Comparison of ENCODE assay signal across 1 cellular context in the genomic region with DNA sequence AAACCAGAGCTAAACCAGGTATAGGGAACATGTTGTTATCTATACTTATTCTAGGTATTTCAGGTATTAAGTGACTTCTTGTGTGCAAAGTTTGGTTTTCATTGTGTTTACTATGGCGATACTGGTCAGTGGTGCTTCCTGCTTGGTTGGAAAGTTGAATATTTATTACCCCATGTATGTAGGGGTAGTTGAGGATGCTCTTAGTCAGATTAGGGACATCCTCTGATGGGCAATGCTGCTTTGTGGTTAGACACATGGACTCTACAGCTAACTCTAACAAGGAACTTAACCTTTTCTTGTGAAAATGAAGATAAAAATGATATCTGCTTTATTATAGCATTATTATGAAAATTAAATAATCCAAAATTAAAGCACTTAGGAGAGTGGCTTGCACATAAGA.
TF ChIP-seq lines count a peak whose summit lies in the region.

No MANE protein-coding gene starts in this region.

TF ChIP-seq in IMR-90, 13 proteins besides CTCF, POLR2A, EP300 and RAD21:
- TF ChIP-seq RFX5 (IDR thresholded peaks at IDR 0.05; ENCODE audit: low read depth, low read length) (no peak), MAFK (IDR thresholded peaks at IDR 0.05; ENCODE audit: low read depth, low read length) (no peak), CEBPB (IDR thresholded peaks at IDR 0.05; ENCODE audit: low read depth, low read length) (no peak), BHLHE40 (IDR thresholded peaks at IDR 0.05; ENCODE audit: low read depth, low read length) (no peak), SMC3 (IDR thresholded peaks at IDR 0.05; ENCODE audit: low read depth, low read length) (no peak), FOS (IDR thresholded peaks at IDR 0.05; ENCODE audit: low read depth, low read length) (no peak), NFE2L2 (IDR thresholded peaks at IDR 0.05; ENCODE audit: low read depth, low read length) (no peak), CHD1 (IDR thresholded peaks at IDR 0.05; ENCODE audit: low read depth, low read length) (no peak), MAZ (IDR thresholded peaks at IDR 0.05; ENCODE audit: borderline replicate concordance, low read depth, low read length) (no peak), MXI1 (IDR thresholded peaks at IDR 0.05; ENCODE audit: borderline replicate concordance, low read depth, low read length) (no peak), RCOR1 (IDR thresholded peaks at IDR 0.05; ENCODE audit: insufficient replicate concordance, low read length) (no peak)
- TF ChIP-seq, protein P1, sequence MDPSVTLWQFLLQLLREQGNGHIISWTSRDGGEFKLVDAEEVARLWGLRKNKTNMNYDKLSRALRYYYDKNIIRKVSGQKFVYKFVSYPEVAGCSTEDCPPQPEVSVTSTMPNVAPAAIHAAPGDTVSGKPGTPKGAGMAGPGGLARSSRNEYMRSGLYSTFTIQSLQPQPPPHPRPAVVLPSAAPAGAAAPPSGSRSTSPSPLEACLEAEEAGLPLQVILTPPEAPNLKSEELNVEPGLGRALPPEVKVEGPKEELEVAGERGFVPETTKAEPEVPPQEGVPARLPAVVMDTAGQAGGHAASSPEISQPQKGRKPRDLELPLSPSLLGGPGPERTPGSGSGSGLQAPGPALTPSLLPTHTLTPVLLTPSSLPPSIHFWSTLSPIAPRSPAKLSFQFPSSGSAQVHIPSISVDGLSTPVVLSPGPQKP (IDR thresholded peaks at IDR 0.05; ENCODE audit: borderline replicate concordance, low read depth, low read length): no peak
- TF ChIP-seq, protein P2, sequence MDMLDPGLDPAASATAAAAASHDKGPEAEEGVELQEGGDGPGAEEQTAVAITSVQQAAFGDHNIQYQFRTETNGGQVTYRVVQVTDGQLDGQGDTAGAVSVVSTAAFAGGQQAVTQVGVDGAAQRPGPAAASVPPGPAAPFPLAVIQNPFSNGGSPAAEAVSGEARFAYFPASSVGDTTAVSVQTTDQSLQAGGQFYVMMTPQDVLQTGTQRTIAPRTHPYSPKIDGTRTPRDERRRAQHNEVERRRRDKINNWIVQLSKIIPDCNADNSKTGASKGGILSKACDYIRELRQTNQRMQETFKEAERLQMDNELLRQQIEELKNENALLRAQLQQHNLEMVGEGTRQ (IDR thresholded peaks at IDR 0.05; ENCODE audit: low read depth, low read length): no peak
